In genomic region chrX:136195247-136195646, GRCh38 we compare ENCODE assay signal across 29 cellular contexts. TPM values are rescaled to one million over a fixed set of nuclear protein-coding genes. Genes with fewer than 3 reads are reported as not detected.
A peak's percentile ranks its signal among the peaks of the same experiment; 100 is the strongest.
DNase-seq lines count a peak whose midpoint lies in the region; ATAC-seq, FAIRE-seq and TF ChIP-seq lines count a peak whose summit lies in the region.
"Had no signal": no experiment of that assay in that cellular context is flagged by ENCODE, and none has a peak within 500 bp of the region (broad histone marks: within the 10 kb centered on the region; RNA-seq: fewer than 3 reads in every experiment).

No MANE protein-coding gene starts in this region.

- peaks cover 27% of the 10 kb centered on the region for H3K4me1 ChIP-seq in rectal smooth muscle tissue (ENCODE audit: control insufficient read depth, insufficient read depth, low read length)
- H3K4me1 ChIP-seq in transverse colon, result peaks cover 4 to 27% (median 7%) of the 10 kb centered on the region in 4 donors
- H3K4me1 ChIP-seq: neural progenitor cell had no signal

- H3K27me3 ChIP-seq in rectal smooth muscle tissue (ENCODE audit: control insufficient read depth, insufficient read depth, low read length), result no peaks in the 10 kb centered on the region
- H3K27me3 ChIP-seq in transverse colon, result no peaks in the 10 kb centered on the region
- H3K27me3 ChIP-seq: cardiac muscle cell, neural progenitor cell had no signal

- no peak overlapping the region for H3K9ac ChIP-seq in rectal smooth muscle tissue (ENCODE audit: low read length)
- H3K9ac ChIP-seq: BLaER1 treated with 17β-estradiol and CSF1 and Interleukin-3, amounts not matched to agents 10 nM and 100 nM; KMS-11; neural progenitor cell; SK-N-SH had no signal

- in situ Hi-C loops in transverse colon (cut with MboI; ENCODE audit: low pct_ligation_motif_present in 1 of 4, low pct_unique_long_range_greater_than_20kb in 1 of 4, low sequenced_read_pairs in 3 of 4), result no loop called here

- peak; percentile 47 for FAIRE-seq in colon (lab: Jason Lieb, UNC)
- FAIRE-seq: keratinocyte had no signal

- TF ChIP-seq EP300 in transverse colon (IDR thresholded peaks at IDR 0.05; ENCODE audit: low read depth), result no peak

- TF ChIP-seq POLR2A in transverse colon (IDR thresholded peaks at IDR 0.05), result no peak

- H3K4me3 ChIP-seq in fibroblast of the aortic adventitia (ENCODE audit: low read depth, low read length) (no peak overlapping the region), rectal smooth muscle tissue (ENCODE audit: low read length) (no peak overlapping the region), transverse colon (no peak overlapping the region)
- H3K4me3 ChIP-seq: BLaER1 treated with 17β-estradiol and CSF1 and Interleukin-3, amounts not matched to agents 10 nM and 100 nM; cardiac muscle cell; lung; neural progenitor cell had no signal

- H3K27ac ChIP-seq in rectal smooth muscle tissue (ENCODE audit: low read depth, low read length) (peak overlapping the region; percentile 74), transverse colon (peak overlapping the region; percentile 77 to 82 (median 80))
- H3K27ac ChIP-seq: cardiac muscle cell, KMS-11, neural progenitor cell had no signal

- TF ChIP-seq CTCF in fibroblast of the aortic adventitia (IDR thresholded peaks at IDR 0.05; ENCODE audit: insufficient read depth, low read length) (no peak), transverse colon (IDR thresholded peaks at IDR 0.05) (no peak)

- DNase-seq in fibroblast of the aortic adventitia (ENCODE audit: low read depth) (peak; percentile 32), transverse colon (no peak), NCI-H2029 (lab: John Stamatoyannopoulos, UW) (no peak), NCI-H345 treated with DMSO at 0.1 percent for 48 hours (lab: John Stamatoyannopoulos, UW; ENCODE audit: unreplicated experiment) (no peak)
- DNase-seq: activated CD4-positive, alpha-beta memory T cell treated with anti-CD3 and anti-CD28 coated beads, Interleukin-2, amount 10 ng/mL, durations not matched to agents 7 days and 5 days; activated CD4-positive, CD25-positive, alpha-beta regulatory T cell treated with anti-CD3 and anti-CD28 coated beads, Interleukin-2, amount 50 U/mL, for 72 hours; anterior cingulate cortex; COR-L47; GF-D8; NCI-H1417 treated with DMSO at 0.1 percent for 48 hours; NCI-H2081 treated with DMSO at 0.1 percent for 48 hours; NCI-H345; NCI-H82; RPMI8226; SK-N-SH; stimulated activated naive CD8-positive, alpha-beta T cell treated with anti-CD3 and anti-CD28 coated beads, Interleukin-15, Interleukin-2, amounts not matched to agents 100 U/mL and 50 U/mL, for 24 hours; T-helper 17 cell; trophoblast cell had no signal

- no peak for ATAC-seq in GM19328 (IDR thresholded peaks at IDR 0.05; ENCODE audit: unreplicated experiment)
- ATAC-seq: activated naive CD4-positive, alpha-beta T cell treated with anti-CD3 and anti-CD28 coated beads, Interleukin-2, amount 50 U/mL, for 72 hours; HCT116; stimulated activated naive CD8-positive, alpha-beta T cell treated with anti-CD3 and anti-CD28 coated beads, Interleukin-15, Interleukin-2, amounts not matched to agents 100 U/mL and 50 U/mL, for 24 hours; T-helper 17 cell had no signal

- no peaks in the 10 kb centered on the region for H3K36me3 ChIP-seq in rectal smooth muscle tissue (ENCODE audit: control insufficient read depth, insufficient read depth, low read length)
- H3K36me3 ChIP-seq in transverse colon, result no peaks in the 10 kb centered on the region
- H3K36me3 ChIP-seq: BLaER1 treated with 17β-estradiol and CSF1 and Interleukin-3, amounts not matched to agents 10 nM and 100 nM; cardiac muscle cell; neural progenitor cell had no signal

- 14 to 43% methylated on average over 2 to 4 of the region's 4 CpGs for WGBS in transverse colon (ENCODE audit: low coverage in 1 of 2), 2 donors

- H3K9me3 ChIP-seq in transverse colon, result no peaks in the 10 kb centered on the region
- H3K9me3 ChIP-seq: BLaER1 treated with 17β-estradiol and CSF1 and Interleukin-3, amounts not matched to agents 10 nM and 100 nM; SK-N-SH had no signal

- intact Hi-C loops in transverse colon (cut with DNase I; ENCODE audit: low total_unique reads), result no loop called here

RNA-seq across cellular contexts. Expression of gene FHL1, which starts 47.9 kb away (rescaled TPM):
- total RNA-seq in fibroblast of the aortic adventitia (ENCODE audit: low replicate concordance) (41.9 and 98.1 TPM in 2 replicates), transverse colon (100 to 1,000 TPM; 139 to 617 (median 162) TPM)

RNA-seq across cellular contexts. Expression of gene MAP7D3, which starts 56.0 kb away (rescaled TPM):
- total RNA-seq in fibroblast of the aortic adventitia (ENCODE audit: low replicate concordance), result 18.6 and 23.1 TPM in 2 replicates
- total RNA-seq in transverse colon, result 10 to 100 TPM in 1 of 4 donors, 1 to 10 TPM in 3; 2.2 to 10.9 (median 5.2) TPM
